ENCODE assay signal across 8 cellular contexts in the genomic region with DNA sequence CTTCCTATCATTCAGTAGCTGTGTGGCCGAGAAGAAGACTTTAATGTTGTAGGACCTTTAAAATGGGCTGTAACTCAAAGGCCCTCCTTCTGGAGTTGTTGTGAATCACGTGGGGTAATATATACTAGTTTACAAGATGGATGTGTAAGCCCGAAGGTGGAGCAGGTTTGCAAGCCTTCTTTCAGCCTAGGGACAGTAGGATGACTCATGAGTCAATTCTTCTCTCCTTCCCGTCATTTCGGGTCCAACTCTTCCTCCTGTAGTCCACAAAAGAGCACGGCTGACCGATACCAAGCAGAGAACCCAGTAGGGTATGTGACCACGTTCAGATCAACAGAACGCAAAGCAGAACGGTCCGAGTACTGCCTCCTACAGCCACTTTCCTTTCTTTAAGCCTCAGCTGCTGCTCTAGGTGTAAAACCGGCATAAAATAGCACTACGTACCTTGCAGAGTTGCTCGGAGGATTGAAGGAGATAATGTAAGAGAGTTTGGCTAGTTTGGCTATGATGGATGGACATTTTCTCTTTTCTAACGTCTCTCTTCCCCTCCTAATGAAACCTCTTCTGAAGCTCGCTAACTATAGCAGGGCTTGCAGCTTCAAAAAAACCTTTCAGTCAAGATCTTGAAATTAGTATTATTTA. TPM values are rescaled to one million over a fixed set of nuclear protein-coding genes. Genes with fewer than 3 reads are reported as not detected.
DNase-seq lines count a peak whose midpoint lies in the region; ATAC-seq lines count a peak whose summit lies in the region.

No MANE protein-coding gene starts in this region.

- peaks cover 3% of the 10 kb centered on the region for H3K4me1 ChIP-seq in right cardiac atrium (ENCODE audit: control insufficient read depth, insufficient read depth, low read length)

- ATAC-seq in GM19328 (IDR thresholded peaks at IDR 0.05; ENCODE audit: unreplicated experiment) (peak; percentile 28), HG03571 (IDR thresholded peaks at IDR 0.05; ENCODE audit: unreplicated experiment) (peak; percentile 22), right cardiac atrium (peak in 1 of 2 donors; percentile 17), sciatic nerve (peak; percentile 34)
- ATAC-seq in activated naive CD4-positive, alpha-beta T cell treated with anti-CD3 and anti-CD28 coated beads, Interleukin-2, amount 50 U/mL, for 72 hours = peak; percentile 41 to 49

- H3K9me3 Mint-ChIP-seq in activated naive CD4-positive, alpha-beta T cell treated with anti-CD3 and anti-CD28 coated beads, Interleukin-2, amount 50 U/mL, for 72 hours = no peaks in the 10 kb centered on the region

- peaks cover 14 to 22% of the 10 kb centered on the region in 2 donors for H3K36me3 Mint-ChIP-seq in activated naive CD4-positive, alpha-beta T cell treated with anti-CD3 and anti-CD28 coated beads, Interleukin-2, amount 50 U/mL, for 72 hours

- H3K4me3 ChIP-seq in right cardiac atrium (ENCODE audit: low read length) = peak overlapping the region; percentile 91

- H3K27ac Mint-ChIP-seq in activated naive CD4-positive, alpha-beta T cell treated with anti-CD3 and anti-CD28 coated beads, Interleukin-2, amount 50 U/mL, for 72 hours = peak overlapping the region; percentile 84 to 94

- peak overlapping the region; percentile 85 for H3K27ac ChIP-seq in right cardiac atrium (ENCODE audit: low read length)

- no peaks in the 10 kb centered on the region for H3K27me3 ChIP-seq in right cardiac atrium (ENCODE audit: control insufficient read depth, insufficient read depth)

- intact Hi-C loops in right cardiac atrium (cut with DNase I) = loop anchor here in 3 of 4 donors (5.0 to 10.0 kb wide), 2 partner anchors 54 to 88 kb away; no protein-coding TSS in a partner anchor
- intact Hi-C loops in sciatic nerve (cut with DNase I) = no loop called here

- no peaks in the 10 kb centered on the region for H3K9me3 ChIP-seq in right cardiac atrium (ENCODE audit: control insufficient read depth, low read length)

- peak; percentile 34 for DNase-seq in COLO668 (lab: John Stamatoyannopoulos, UW; ENCODE audit: unreplicated experiment)
- DNase-seq in RPMI8226 = peak; percentile 53
- DNase-seq in activated naive CD4-positive, alpha-beta T cell treated with anti-CD3 and anti-CD28 coated beads, Interleukin-2, amount 50 U/mL, for 72 hours (ENCODE audit: low spot score in 2 of 2) = peak; percentile 47 to 61
- DNase-seq in right cardiac atrium = no peak
- no peak for DNase-seq in sciatic nerve (ENCODE audit: low spot score)
- no peak for DNase-seq in NCI-H2029 (lab: John Stamatoyannopoulos, UW)

- 6% methylated on average over 16 of the region's 16 CpGs for WGBS in right cardiac atrium

RNA-seq across cellular contexts. Expression of a gene that starts 1.3 kb away (rescaled TPM):
- total RNA-seq in activated naive CD4-positive, alpha-beta T cell treated with anti-CD3 and anti-CD28 coated beads, Interleukin-2, amount 50 U/mL, for 72 hours = 10 to 100 TPM; 23.4 to 36.0 TPM
- total RNA-seq in right cardiac atrium = 100 to 1,000 TPM; 111 to 154 (median 122) TPM
- polyA plus RNA-seq in right cardiac atrium = 44.6 TPM
- 49.3 TPM for total RNA-seq in sciatic nerve

Comparison
In these comparisons a context has a peak if more than half of its experiments do, and no peak if none do; other contexts are left out.
1. DNase-seq: peak in COLO668 (single experiment), RPMI8226 (single experiment) and activated naive CD4-positive, alpha-beta T cell treated with anti-CD3 and anti-CD28 coated beads, Interleukin-2, amount 50 U/mL, for 72 hours (2 of 2); none in right cardiac atrium (0 of 3), sciatic nerve (single experiment) and NCI-H2029 (single experiment).